Comparison of ENCODE assay signal across 1 cellular context in genomic region chr13:45092668-45093067, GRCh38.
TF ChIP-seq lines count a peak whose summit lies in the region.

No MANE protein-coding gene starts in this region.

TF ChIP-seq in H1, 55 proteins besides CTCF, POLR2A, EP300 and RAD21:
- TF ChIP-seq YY1 (IDR thresholded peaks at IDR 0.05; ENCODE audit: low read depth, low read length) (no peak), SIRT6 (IDR thresholded peaks at IDR 0.05; ENCODE audit: low read length) (no peak)
